ENCODE assay signal across 1 cellular context in the genomic region with DNA sequence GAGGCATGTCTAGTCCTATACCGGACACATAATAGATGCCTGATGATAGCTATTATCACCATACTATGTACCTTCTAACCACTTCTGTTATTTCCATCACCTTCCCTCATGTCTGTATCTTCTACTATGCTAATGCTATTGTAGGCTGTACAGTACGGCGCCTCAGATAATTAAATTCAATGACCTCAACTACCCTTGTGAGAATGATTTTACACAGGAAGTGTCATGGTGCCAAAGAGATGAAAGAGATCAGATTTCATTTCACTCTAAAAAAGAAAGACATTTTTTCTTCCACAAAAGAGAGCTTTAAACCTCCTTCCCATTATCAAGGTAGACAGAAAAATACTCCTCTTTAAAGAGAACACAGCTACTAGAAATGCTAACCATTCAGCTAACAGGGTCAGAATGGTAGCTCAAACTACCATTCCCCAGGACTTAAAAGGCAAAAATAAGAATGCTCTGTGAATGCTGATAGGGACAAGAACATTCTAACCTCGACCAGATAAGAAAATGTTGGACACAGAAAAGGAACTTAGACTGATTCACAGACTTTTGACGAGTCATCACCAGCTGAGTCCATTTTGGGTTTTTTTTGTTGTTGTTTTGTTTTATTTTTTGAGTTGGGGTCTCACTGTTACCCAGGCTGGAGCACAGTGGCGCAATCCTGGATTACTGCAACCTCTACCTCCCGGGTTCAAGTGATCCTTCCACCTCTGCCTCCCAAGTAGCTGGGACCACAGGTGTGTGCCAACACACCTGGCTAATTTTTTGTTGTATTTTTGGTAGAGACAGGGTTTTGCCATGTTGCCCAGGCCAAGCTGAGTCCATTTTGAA.
TF ChIP-seq lines count a peak whose summit lies in the region.

No MANE protein-coding gene starts in this region.

TF ChIP-seq in endothelial cell of umbilical vein, 7 proteins besides CTCF, POLR2A, EP300 and RAD21 (continued from another document):
- TF ChIP-seq, protein P1, sequence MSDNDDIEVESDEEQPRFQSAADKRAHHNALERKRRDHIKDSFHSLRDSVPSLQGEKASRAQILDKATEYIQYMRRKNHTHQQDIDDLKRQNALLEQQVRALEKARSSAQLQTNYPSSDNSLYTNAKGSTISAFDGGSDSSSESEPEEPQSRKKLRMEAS (IDR thresholded peaks at IDR 0.05; ENCODE audit: insufficient read depth, insufficient read length): no peak
- TF ChIP-seq EZH2 (IDR thresholded peaks at IDR 0.05; ENCODE audit: borderline replicate concordance, low read depth, low read length, severe bottlenecking): no peak
- TF ChIP-seq FOS (IDR thresholded peaks at IDR 0.05; ENCODE audit: borderline replicate concordance, insufficient read depth, low read length): no peak
- no peak for TF ChIP-seq MYC (IDR thresholded peaks at IDR 0.05; ENCODE audit: low read depth, low read length)
- TF ChIP-seq JUN (IDR thresholded peaks at IDR 0.05; ENCODE audit: borderline replicate concordance, insufficient read depth, insufficient read length, low read depth): no peak
